ENCODE assay signal across 23 cellular contexts in the genomic region with DNA sequence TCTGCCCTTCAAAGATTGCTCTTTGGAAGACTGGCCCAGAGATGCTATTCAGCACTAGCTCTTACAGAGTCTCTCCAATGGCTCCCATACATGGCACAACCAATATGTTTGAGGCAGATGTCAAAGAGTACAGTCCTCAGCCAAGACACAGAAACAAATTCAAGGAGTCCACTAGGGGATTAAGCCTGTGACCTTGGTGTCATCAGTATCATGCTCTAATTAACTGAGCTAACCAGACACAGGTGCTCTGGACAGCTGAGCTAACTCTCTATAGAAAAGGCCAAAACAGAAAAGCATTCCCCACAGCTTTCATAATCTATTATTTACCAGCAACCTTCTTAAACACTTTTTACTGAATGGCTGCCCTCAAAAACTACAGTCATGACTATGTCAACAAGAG.
"Had no signal": no experiment of that assay in that cellular context is flagged by ENCODE, and none has a peak within 500 bp of the region (broad histone marks: within the 10 kb centered on the region; RNA-seq: fewer than 3 reads in every experiment).

No MANE protein-coding gene starts in this region.

- ATAC-seq: gastroesophageal sphincter; left colon; left ventricle myocardium superior; naive thymus-derived CD4-positive, alpha-beta T cell; sciatic nerve; stimulated activated naive B cell treated with anti-CD40 and anti-IgM and Interleukin-4, amounts not matched to agents 10 μg/mL and 1 μg/mL and 100 μg/mL, for 72 hours; stimulated activated naive CD8-positive, alpha-beta T cell treated with anti-CD3 and anti-CD28 coated beads, Interleukin-15, amount 100 ng/mL, for 72 hours; upper lobe of right lung had no signal

- H3K27me3 Mint-ChIP-seq: stimulated activated naive CD8-positive, alpha-beta T cell treated with anti-CD3 and anti-CD28 coated beads, Interleukin-15, amount 100 ng/mL, for 72 hours had no signal

- H3K36me3 Mint-ChIP-seq: naive thymus-derived CD4-positive, alpha-beta T cell; stimulated activated naive B cell treated with anti-CD40 and anti-IgM and Interleukin-4, amounts not matched to agents 10 μg/mL and 1 μg/mL and 100 μg/mL, for 72 hours had no signal

- H3K27ac ChIP-seq: esophagus squamous epithelium, gastroesophageal sphincter, parathyroid adenoma, prostate gland, skin epidermis, testis, tibial nerve, upper lobe of right lung, vagina had no signal

- H3K27ac Mint-ChIP-seq: naive thymus-derived CD4-positive, alpha-beta T cell; nephron progenitor cell; stimulated activated naive B cell treated with anti-CD40 and anti-IgM and Interleukin-4, amounts not matched to agents 10 μg/mL and 1 μg/mL and 100 μg/mL, for 72 hours; stimulated activated naive CD8-positive, alpha-beta T cell treated with anti-CD3 and anti-CD28 coated beads, Interleukin-15, amount 100 ng/mL, for 72 hours had no signal

- H3K9me3 ChIP-seq: prostate gland, testis, upper lobe of right lung had no signal

- H3K27me3 ChIP-seq: gastroesophageal sphincter, testis, tibial nerve, upper lobe of right lung, vagina had no signal

- H3K36me3 ChIP-seq: esophagus squamous epithelium, gastroesophageal sphincter, prostate gland, tibial nerve, upper lobe of right lung, vagina had no signal

- H3K9me3 Mint-ChIP-seq: stimulated activated naive CD8-positive, alpha-beta T cell treated with anti-CD3 and anti-CD28 coated beads, Interleukin-15, amount 100 ng/mL, for 72 hours had no signal

- H3K4me1 Mint-ChIP-seq: naive thymus-derived CD4-positive, alpha-beta T cell; stimulated activated naive B cell treated with anti-CD40 and anti-IgM and Interleukin-4, amounts not matched to agents 10 μg/mL and 1 μg/mL and 100 μg/mL, for 72 hours; stimulated activated naive CD8-positive, alpha-beta T cell treated with anti-CD3 and anti-CD28 coated beads, Interleukin-15, amount 100 ng/mL, for 72 hours had no signal

- H3K4me3 ChIP-seq: esophagus squamous epithelium, gastroesophageal sphincter, lung, prostate gland, skin epidermis, testis, tibial nerve, upper lobe of right lung, vagina had no signal

- DNase-seq: dermis blood vessel endothelial cell; esophagus squamous epithelium; foreskin fibroblast; kidney; left colon; left ventricle myocardium superior; mesenchymal stem cell; naive thymus-derived CD4-positive, alpha-beta T cell; nephron progenitor cell; stimulated activated CD4-positive, alpha-beta T cell treated with anti-CD3 and anti-CD28 coated beads, Interleukin-2, amount 100 ng/mL, for 24 hours; stimulated activated CD4-positive, alpha-beta T cell treated with anti-CD3 and anti-CD28 coated beads, Interleukin-4, amount 100 ng/mL, for 4 hours; stimulated activated naive B cell treated with anti-CD40 and anti-IgM and Interleukin-4, amounts not matched to agents 10 μg/mL and 1 μg/mL and 100 μg/mL, for 72 hours; stimulated activated naive CD8-positive, alpha-beta T cell treated with anti-CD3 and anti-CD28 coated beads, Interleukin-15, amount 100 ng/mL, for 72 hours; testis; upper lobe of right lung had no signal

- H3K4me3 Mint-ChIP-seq: naive thymus-derived CD4-positive, alpha-beta T cell; nephron progenitor cell; stimulated activated naive B cell treated with anti-CD40 and anti-IgM and Interleukin-4, amounts not matched to agents 10 μg/mL and 1 μg/mL and 100 μg/mL, for 72 hours; stimulated activated naive CD8-positive, alpha-beta T cell treated with anti-CD3 and anti-CD28 coated beads, Interleukin-15, amount 100 ng/mL, for 72 hours had no signal

- H3K4me1 ChIP-seq: esophagus squamous epithelium, gastroesophageal sphincter, parathyroid adenoma, prostate gland, testis, tibial nerve, upper lobe of right lung, vagina had no signal
